In genomic region chr11:119085523-119085878, GRCh38 we compare ENCODE assay signal across 8 cellular contexts. TPM values are rescaled to one million over a fixed set of nuclear protein-coding genes. Genes with fewer than 3 reads are reported as not detected.
DNase-seq lines count a peak whose midpoint lies in the region; ATAC-seq, FAIRE-seq and TF ChIP-seq lines count a peak whose summit lies in the region.

No MANE protein-coding gene starts in this region.

- no peak overlapping the region for H2AFZ ChIP-seq in GM23338
- no peak overlapping the region for H2AFZ ChIP-seq in SU-DHL-6 (ENCODE audit: low read depth, low read length, severe bottlenecking)
- peak overlapping the region; percentile 27; the same call in 1 of the 2 replicates for H2AFZ ChIP-seq in H1 (ENCODE audit: low read length)
- no peak overlapping the region for H2AFZ ChIP-seq in neuron (ENCODE audit: low read depth, low read length)

- H3K18ac ChIP-seq in H1 (ENCODE audit: extremely low read depth, low read length) = no peak overlapping the region

- H3K27me3 ChIP-seq in GM23338 (ENCODE audit: insufficient read depth) (no peaks in the 10 kb centered on the region), SU-DHL-6 (ENCODE audit: low read length) (no peaks in the 10 kb centered on the region), H1 (replicated peaks in 1 of 4; ENCODE audit: control insufficient read depth in 3 of 4, extremely low read depth in 1 of 4, insufficient read depth in 3 of 4, low read length in 3 of 4) (no peaks in the 10 kb centered on the region), neuron (ENCODE audit: insufficient read depth, low read length) (no peaks in the 10 kb centered on the region)

- H3K79me2 ChIP-seq in GM23338 (replicated peaks; ENCODE audit: insufficient read depth) = peaks cover 15% of the 10 kb centered on the region
- H3K79me2 ChIP-seq in SU-DHL-6 (ENCODE audit: insufficient read depth, low read length) = peaks cover 11% of the 10 kb centered on the region
- H3K79me2 ChIP-seq in H1 (ENCODE audit: control insufficient read depth in 1 of 2, insufficient read depth in 2 of 2, low read length in 2 of 2) = peaks cover 3 to 18% of the 10 kb centered on the region in 2 experiments; a peak in 3 of 4 replicates

- peak overlapping the region; percentile 98 for H3K27ac Mint-ChIP-seq in GM23338

- no peak overlapping the region for H4K5ac ChIP-seq in H1 (ENCODE audit: insufficient read length, low read depth, low read length)

- H3K4me1 ChIP-seq in GM23338 (ENCODE audit: insufficient read depth) (peaks cover 4% of the 10 kb centered on the region; the same call in 1 of the 2 replicates), H1 (replicated peaks in 1 of 4; ENCODE audit: control insufficient read depth in 3 of 4, insufficient read depth in 4 of 4, low read length in 3 of 4) (peaks cover 0 to 5% (median 2%) of the 10 kb centered on the region in 4 experiments; a peak in 2 of 7 replicates), neuron (ENCODE audit: insufficient read depth, low read length) (peaks cover 8% of the 10 kb centered on the region)

- H3K4me2 ChIP-seq in GM23338 (peak overlapping the region; percentile 89), SU-DHL-6 (ENCODE audit: low read depth, low read length, poor library complexity, severe bottlenecking) (peak overlapping the region; percentile 74), H1 (ENCODE audit: insufficient read depth in 1 of 2, low read depth in 2 of 2, low read length in 2 of 2) (peak overlapping the region; percentile 89 to 90)

- peaks cover 34% of the 10 kb centered on the region for H3K36me3 Mint-ChIP-seq in GM23338 (ENCODE audit: low read depth)

- H3K9me3 ChIP-seq in SU-DHL-6 (ENCODE audit: insufficient read depth, low read length) (no peaks in the 10 kb centered on the region), H1 (ENCODE audit: insufficient read depth in 2 of 2, low read depth in 1 of 2, low read length in 1 of 2) (no peaks in the 10 kb centered on the region), neuron (ENCODE audit: low read length) (no peaks in the 10 kb centered on the region)

- peak overlapping the region; percentile 80 for H3K56ac ChIP-seq in H1 (replicated peaks; ENCODE audit: insufficient read length, low read depth, low read length)

- peaks cover 5% of the 10 kb centered on the region for H3K27me3 Mint-ChIP-seq in GM23338 (ENCODE audit: insufficient read depth, low read depth, poor library complexity)

- H3K14ac ChIP-seq in H1 (ENCODE audit: insufficient read length) = no peak overlapping the region

- H2AK5ac ChIP-seq in H1 (ENCODE audit: low read depth, low read length) = peak overlapping the region; percentile 66; the same call in 1 of the 2 replicates

- no peak for DNase-seq in GM23338 (ENCODE audit: low spot score)
- no peak for DNase-seq in H1 (ENCODE audit: low read depth in 1 of 2, low spot score in 2 of 2)
- no peak for DNase-seq in KG1 (lab: John Stamatoyannopoulos, UW)
- DNase-seq in posterior vena cava (ENCODE audit: low spot score) = no peak
- DNase-seq in NCI-H187 treated with DMSO at 0.1 percent for 48 hours (lab: John Stamatoyannopoulos, UW) = no peak

- TF ChIP-seq CTCF in C4-2B (conservative IDR thresholded peaks at IDR 0.05) (no peak), GM23338 (conservative IDR thresholded peaks at IDR 0.05; ENCODE audit: low read depth in 2 of 2) (no peak), SU-DHL-6 (IDR thresholded peaks at IDR 0.05; ENCODE audit: insufficient read depth, low read length, poor library complexity, severe bottlenecking) (no peak), H1 (IDR thresholded peaks at IDR 0.05; ENCODE audit: control extremely low read depth in 1 of 3, insufficient read depth in 1 of 3, low read depth in 1 of 3, low read length in 3 of 3) (no peak)

- peaks cover 7% of the 10 kb centered on the region; the same call in 1 of the 2 replicates for H3K23me2 ChIP-seq in H1 (ENCODE audit: low read depth, low read length)

- 19% methylated on average over 10 of the region's 10 CpGs; no CpG with 5 or more reads in 1 of the 2 experiments for WGBS in H1 (ENCODE audit: extremely low coverage in 1 of 2, insufficient coverage in 1 of 2, insufficient read length in 1 of 2, insufficient replicate concordance in 2 of 2, low coverage in 1 of 2, low lambda C conversion rate in 2 of 2, missing lambda C conversion rate in 1 of 2), 2 experiments

- FAIRE-seq in H1 (lab: Jason Lieb, UNC) = no peak

- H3K9ac ChIP-seq in SU-DHL-6 (ENCODE audit: low read length) = peak overlapping the region; percentile 74
- H3K9ac ChIP-seq in H1 (replicated peaks in 1 of 4; ENCODE audit: extremely low read depth in 1 of 4, low read depth in 3 of 4, low read length in 3 of 4) = peak overlapping the region; percentile 76 to 92 (median 86)

- H3K4ac ChIP-seq in H1 (replicated peaks; ENCODE audit: insufficient read length, low read depth, low read length) = no peak overlapping the region

- H2BK5ac ChIP-seq in H1 (ENCODE audit: low read depth, low read length) = 0 out of 2 replicates have a peak overlapping the region, but pooled peaks have one; percentile 11

- intact Hi-C loops in posterior vena cava (cut with DNase I) = no loop called here

- peaks cover 9% of the 10 kb centered on the region for H3K79me1 ChIP-seq in H1 (ENCODE audit: low read depth, low read length)

- no peak overlapping the region for H2BK20ac ChIP-seq in H1 (ENCODE audit: low read length)

- peak overlapping the region; percentile 73 for H4K8ac ChIP-seq in H1 (ENCODE audit: extremely low read depth, insufficient read depth, low read length)

- no peak for TF ChIP-seq RAD21 in H1 (IDR thresholded peaks at IDR 0.05 in 1 of 2, conservative IDR thresholded peaks at IDR 0.05 in 1 of 2; ENCODE audit: low read depth in 2 of 2, low read length in 2 of 2)

- 0 out of 2 replicates have a peak overlapping the region, but pooled peaks have one; percentile 1 for H2BK15ac ChIP-seq in H1 (ENCODE audit: low read length)

- H3K36me3 ChIP-seq in GM23338 (ENCODE audit: insufficient read depth) = no peaks in the 10 kb centered on the region; the same call in 1 of the 2 replicates
- H3K36me3 ChIP-seq in SU-DHL-6 (ENCODE audit: low read length) = no peaks in the 10 kb centered on the region
- H3K36me3 ChIP-seq in H1 (ENCODE audit: control insufficient read depth in 2 of 4, insufficient read depth in 4 of 4, low read length in 3 of 4) = peaks cover 2 to 26% (median 9%) of the 10 kb centered on the region in 4 experiments; a peak in 7 of 8 replicates
- peaks cover 20% of the 10 kb centered on the region for H3K36me3 ChIP-seq in neuron (ENCODE audit: insufficient read depth, low read length)

- peaks cover 2% of the 10 kb centered on the region; the same call in 1 of the 3 replicates for H3K4me1 Mint-ChIP-seq in GM23338

- peak; percentile 5 for ATAC-seq in GM23338

- no peak overlapping the region for H4K91ac ChIP-seq in H1 (replicated peaks; ENCODE audit: insufficient read length, low read length)

- H3K27ac ChIP-seq in C4-2B (peak overlapping the region; percentile 85), GM23338 (ENCODE audit: low read depth) (peak overlapping the region; percentile 53; the same call in 1 of the 2 replicates), SU-DHL-6 (ENCODE audit: low read depth, low read length) (peak overlapping the region; percentile 83), H1 (ENCODE audit: low read depth, low read length) (peak overlapping the region; percentile 70)

- no peak for TF ChIP-seq EP300 in H1 (IDR thresholded peaks at IDR 0.05; ENCODE audit: borderline replicate concordance in 1 of 2, low read depth in 2 of 2, low read length in 2 of 2)

- H3K9me2 ChIP-seq in GM23338 (ENCODE audit: insufficient read depth) (no peaks in the 10 kb centered on the region), SU-DHL-6 (replicated peaks; ENCODE audit: insufficient read depth, low read length) (no peaks in the 10 kb centered on the region)

- H3K4me3 ChIP-seq in GM23338 = peak overlapping the region; percentile 55
- H3K4me3 ChIP-seq in SU-DHL-6 (ENCODE audit: insufficient read depth, low read length, poor library complexity, severe bottlenecking) = peak overlapping the region; percentile 68
- peak overlapping the region; percentile 78 to 97 (median 86) for H3K4me3 ChIP-seq in H1 (ENCODE audit: extremely low read depth in 1 of 4, insufficient read depth in 2 of 4, low read depth in 3 of 4, low read length in 4 of 4)
- peak overlapping the region; percentile 78 for H3K4me3 ChIP-seq in neuron (ENCODE audit: low read length)

- H3K9me3 Mint-ChIP-seq in GM23338 = no peaks in the 10 kb centered on the region; the same call in 2 of the 3 replicates

- TF ChIP-seq POLR2A in H1 (IDR thresholded peaks at IDR 0.05; ENCODE audit: control extremely low read depth in 1 of 2, low read depth in 2 of 2, low read length in 2 of 2) = no peak

- H4K20me1 ChIP-seq in GM23338 (replicated peaks; ENCODE audit: insufficient read depth) = peaks cover 5% of the 10 kb centered on the region; the same call in 1 of the 2 replicates
- H4K20me1 ChIP-seq in SU-DHL-6 (ENCODE audit: low read depth, low read length) = no peaks in the 10 kb centered on the region
- H4K20me1 ChIP-seq in H1 (replicated peaks in 1 of 2; ENCODE audit: control insufficient read depth in 1 of 2, insufficient read depth in 2 of 2, low read length in 2 of 2) = peaks cover 0 to 1% of the 10 kb centered on the region in 2 experiments

- peak overlapping the region; percentile 100 for H3K4me3 Mint-ChIP-seq in GM23338

- no peak overlapping the region for H2BK120ac ChIP-seq in H1 (replicated peaks; ENCODE audit: low read depth, low read length)

- H3F3A ChIP-seq in GM23338 (replicated peaks; ENCODE audit: low read depth) (peaks cover 3% of the 10 kb centered on the region; the same call in 1 of the 2 replicates), SU-DHL-6 (ENCODE audit: insufficient read depth) (0 out of 2 replicates have a peak, but pooled peaks cover 14% of the 10 kb centered on the region)

- CTCF ChIA-PET in H1 (lab: Charles Lee; ENCODE audit: partially characterized antibody) = interaction anchor here (0.8 to 2.4 kb wide), 8 partner anchors 15 to 111 kb away, joined by 3 to 7 read pairs (median 4); partner anchors contain the start of gene HINFP

- POLR2A ChIA-PET in H1 (lab: Charles Lee; ENCODE audit: partially characterized antibody) = interaction anchor here (0.9 to 9.2 kb wide), 20 partner anchors 11 to 252 kb away, joined by 3 to 141 read pairs (median 6); partner anchors contain the start of genes ABCG4, C2CD2L, HINFP and HYOU1

- H2BK12ac ChIP-seq in H1 (ENCODE audit: low read depth, low read length) = peak overlapping the region; percentile 2; the same call in 1 of the 2 replicates

- H3K23ac ChIP-seq in H1 (ENCODE audit: insufficient read length) = no peak overlapping the region

RNA-seq across cellular contexts. Expression of gene HMBS, which starts 0.8 kb away (rescaled TPM):
- total RNA-seq in GM23338 (2014; rRNA removed; shearing (Covaris generic)) = 91.7 and 107 TPM in 2 replicates
- 101 and 105 TPM in 2 replicates for polyA plus RNA-seq in GM23338 (2016; fragmentation: Nextera tagmentation; extraction: Ambion mirVana)
- total RNA-seq in H1 (2021; fragmentation: NEBNext Ultra II Directional; extraction: Animal tissue kit (Norgen Biotek cat#: 25700)) = 65.5 and 69.3 TPM in 2 replicates
- 104 and 109 TPM in 2 replicates for polyA plus RNA-seq in H1 (2011; rRNA removed)
- 123 TPM for polyA plus RNA-seq in H1 (2011; cell fraction: cytosol; rRNA removed)
- polyA plus RNA-seq in H1 (2011; cell fraction: nucleus; rRNA removed) = 128 TPM
- polyA plus RNA-seq in H1 (2012, experiment 1 of 2) = 65.2 to 89.7 TPM (median 83.7 TPM) in 4 replicates
- polyA plus RNA-seq in H1 (2012, experiment 2 of 2) = 110 TPM
- polyA plus RNA-seq in H1 (2013, experiment 1 of 2) = 45.1 TPM
- polyA plus RNA-seq in H1 (2013, experiment 2 of 2) = 44.1 TPM
- polyA minus RNA-seq in H1 (2011; rRNA and poly(A)+ RNA removed) = 78.6 and 79.0 TPM in 2 replicates
- 51.2 TPM for polyA minus RNA-seq in H1 (2011; cell fraction: cytosol; rRNA and poly(A)+ RNA removed)
- polyA minus RNA-seq in H1 (2011; cell fraction: nucleus; rRNA and poly(A)+ RNA removed) = 44.6 TPM
- total RNA-seq in posterior vena cava = 10 to 100 TPM; 16.8 to 21.1 TPM

RNA-seq across cellular contexts. Expression of gene DPAGT1, which starts 16.2 kb away (rescaled TPM):
- 36.4 and 37.2 TPM in 2 replicates for total RNA-seq in GM23338 (2014; rRNA removed; shearing (Covaris generic))
- polyA plus RNA-seq in GM23338 (2016; fragmentation: Nextera tagmentation; extraction: Ambion mirVana) (48.3 and 52.6 TPM in 2 replicates), H1 (2011; rRNA removed) (207 and 236 TPM in 2 replicates)
- 59.8 and 62.9 TPM in 2 replicates for total RNA-seq in H1 (2021; fragmentation: NEBNext Ultra II Directional; extraction: Animal tissue kit (Norgen Biotek cat#: 25700))
- 120 TPM for polyA plus RNA-seq in H1 (2011; cell fraction: cytosol; rRNA removed)
- 164 TPM for polyA plus RNA-seq in H1 (2011; cell fraction: nucleus; rRNA removed)
- 53.0 to 62.4 TPM (median 60.8 TPM) in 4 replicates for polyA plus RNA-seq in H1 (2012, experiment 1 of 2)
- polyA plus RNA-seq in H1 (2012, experiment 2 of 2) = 65.1 TPM
- 100 TPM for polyA plus RNA-seq in H1 (2013, experiment 1 of 2)
- 99.2 TPM for polyA plus RNA-seq in H1 (2013, experiment 2 of 2)
- polyA minus RNA-seq in H1 (2011; rRNA and poly(A)+ RNA removed) = 125 and 138 TPM in 2 replicates
- polyA minus RNA-seq in H1 (2011; cell fraction: cytosol; rRNA and poly(A)+ RNA removed) = 43.4 TPM
- 64.8 TPM for polyA minus RNA-seq in H1 (2011; cell fraction: nucleus; rRNA and poly(A)+ RNA removed)
- total RNA-seq in posterior vena cava = 10 to 100 TPM; 23.8 to 24.2 TPM

RNA-seq across cellular contexts. Expression of gene VPS11, which starts 17.9 kb away (rescaled TPM):
- total RNA-seq in GM23338 (2014; rRNA removed; shearing (Covaris generic)) = 13.4 and 14.6 TPM in 2 replicates
- polyA plus RNA-seq in GM23338 (2016; fragmentation: Nextera tagmentation; extraction: Ambion mirVana) (11.5 and 15.5 TPM in 2 replicates), H1 (2011; rRNA removed) (13.1 and 14.8 TPM in 2 replicates)
- 15.5 and 16.6 TPM in 2 replicates for total RNA-seq in H1 (2021; fragmentation: NEBNext Ultra II Directional; extraction: Animal tissue kit (Norgen Biotek cat#: 25700))
- 13.1 TPM for polyA plus RNA-seq in H1 (2011; cell fraction: cytosol; rRNA removed)
- polyA plus RNA-seq in H1 (2011; cell fraction: nucleus; rRNA removed) = 35.9 TPM
- polyA plus RNA-seq in H1 (2012, experiment 1 of 2) = 26.0 to 28.1 TPM (median 27.0 TPM) in 4 replicates
- 18.7 TPM for polyA plus RNA-seq in H1 (2012, experiment 2 of 2)
- polyA plus RNA-seq in H1 (2013, experiment 1 of 2) = 18.1 TPM
- polyA plus RNA-seq in H1 (2013, experiment 2 of 2) = 15.6 TPM
- polyA minus RNA-seq in H1 (2011; rRNA and poly(A)+ RNA removed) = 16.9 and 23.9 TPM in 2 replicates
- 8.8 TPM for polyA minus RNA-seq in H1 (2011; cell fraction: cytosol; rRNA and poly(A)+ RNA removed)
- 13.5 TPM for polyA minus RNA-seq in H1 (2011; cell fraction: nucleus; rRNA and poly(A)+ RNA removed)
- total RNA-seq in posterior vena cava = 10 to 100 TPM; 24.8 to 26.6 TPM

RNA-seq across cellular contexts. Expression of gene C2CD2L, which starts 21.6 kb away (rescaled TPM):
- total RNA-seq in GM23338 (2014; rRNA removed; shearing (Covaris generic)) = 2.3 and 4.4 TPM in 2 replicates
- polyA plus RNA-seq in GM23338 (2016; fragmentation: Nextera tagmentation; extraction: Ambion mirVana) = 1.4 TPM in 2 replicates
- total RNA-seq in H1 (2021; fragmentation: NEBNext Ultra II Directional; extraction: Animal tissue kit (Norgen Biotek cat#: 25700)) = 3.3 and 4.0 TPM in 2 replicates
- 2.5 and 3.4 TPM in 2 replicates for polyA plus RNA-seq in H1 (2011; rRNA removed)
- 2.4 TPM for polyA plus RNA-seq in H1 (2011; cell fraction: cytosol; rRNA removed)
- polyA plus RNA-seq in H1 (2011; cell fraction: nucleus; rRNA removed) = 10.6 TPM
- 2.4 to 3.1 TPM (median 2.9 TPM) in 4 replicates for polyA plus RNA-seq in H1 (2012, experiment 1 of 2)
- polyA plus RNA-seq in H1 (2012, experiment 2 of 2) = 1.8 TPM
- 3.9 TPM for polyA plus RNA-seq in H1 (2013, experiment 1 of 2)
- polyA plus RNA-seq in H1 (2013, experiment 2 of 2) = 3.4 TPM
- polyA minus RNA-seq in H1 (2011; rRNA and poly(A)+ RNA removed) = 2.8 and 3.4 TPM in 2 replicates
- polyA minus RNA-seq in H1 (2011; cell fraction: cytosol; rRNA and poly(A)+ RNA removed) = 3.7 TPM
- 4.6 TPM for polyA minus RNA-seq in H1 (2011; cell fraction: nucleus; rRNA and poly(A)+ RNA removed)
- total RNA-seq in posterior vena cava = 1 to 10 TPM; 7.4 to 8.5 TPM

RNA-seq across cellular contexts. Expression of gene HYOU1, which starts 28.5 kb away (rescaled TPM):
- 221 and 229 TPM in 2 replicates for total RNA-seq in GM23338 (2014; rRNA removed; shearing (Covaris generic))
- polyA plus RNA-seq in GM23338 (2016; fragmentation: Nextera tagmentation; extraction: Ambion mirVana) (48.2 and 51.6 TPM in 2 replicates), H1 (2011; rRNA removed) (229 and 239 TPM in 2 replicates)
- total RNA-seq in H1 (2021; fragmentation: NEBNext Ultra II Directional; extraction: Animal tissue kit (Norgen Biotek cat#: 25700)) = 293 and 295 TPM in 2 replicates
- polyA plus RNA-seq in H1 (2011; cell fraction: cytosol; rRNA removed) = 202 TPM
- 288 TPM for polyA plus RNA-seq in H1 (2011; cell fraction: nucleus; rRNA removed)
- 173 to 236 TPM (median 223 TPM) in 4 replicates for polyA plus RNA-seq in H1 (2012, experiment 1 of 2)
- polyA plus RNA-seq in H1 (2012, experiment 2 of 2) = 152 TPM
- 284 TPM for polyA plus RNA-seq in H1 (2013, experiment 1 of 2)
- 265 TPM for polyA plus RNA-seq in H1 (2013, experiment 2 of 2)
- polyA minus RNA-seq in H1 (2011; rRNA and poly(A)+ RNA removed) = 323 and 367 TPM in 2 replicates
- polyA minus RNA-seq in H1 (2011; cell fraction: cytosol; rRNA and poly(A)+ RNA removed) = 136 TPM
- polyA minus RNA-seq in H1 (2011; cell fraction: nucleus; rRNA and poly(A)+ RNA removed) = 90.0 TPM
- 100 to 1,000 TPM; 110 to 128 TPM for total RNA-seq in posterior vena cava
